Comparison of ENCODE assay signal across 1 cellular context in genomic region chr16:592518-593306, GRCh38.
TF ChIP-seq lines count a peak whose summit lies in the region.

No MANE protein-coding gene starts in this region.

TF ChIP-seq in HEK293, 187 proteins besides CTCF, POLR2A, EP300 and RAD21 (continued from another document and continues in another):
- TF ChIP-seq ZNF549 (tag by site-specific recombination; IDR thresholded peaks at IDR 0.05), result no peak
- TF ChIP-seq ZNF112 (tag by site-specific recombination; IDR thresholded peaks at IDR 0.05), result no peak
- TF ChIP-seq ZNF391 (tag by site-specific recombination; IDR thresholded peaks at IDR 0.05; ENCODE audit: borderline replicate concordance, low read depth), result no peak; the same call in 1 of the 2 replicates
- TF ChIP-seq ZNF23 (tag by site-specific recombination; IDR thresholded peaks at IDR 0.05; ENCODE audit: borderline replicate concordance), result no peak
- TF ChIP-seq PRDM1 (tag by site-specific recombination; IDR thresholded peaks at IDR 0.05), result no peak
- no peak for TF ChIP-seq ZNF776 (tag by site-specific recombination; IDR thresholded peaks at IDR 0.05; ENCODE audit: borderline replicate concordance)
- TF ChIP-seq ZNF248 (tag by site-specific recombination; IDR thresholded peaks at IDR 0.05), result no peak
- TF ChIP-seq ZNF623 (tag by site-specific recombination; IDR thresholded peaks at IDR 0.05), result no peak; the same call in 1 of the 2 replicates
- peak; percentile 85 for TF ChIP-seq ZBTB8A (tag by site-specific recombination; IDR thresholded peaks at IDR 0.05)
- TF ChIP-seq ZNF121 (tag by site-specific recombination; IDR thresholded peaks at IDR 0.05), result no peak
- no peak for TF ChIP-seq ZNF341 (tag by site-specific recombination; IDR thresholded peaks at IDR 0.05; ENCODE audit: low read depth)
- no peak for TF ChIP-seq YY1 (tag by site-specific recombination; IDR thresholded peaks at IDR 0.05)
- TF ChIP-seq KLF8 (tag by site-specific recombination; IDR thresholded peaks at IDR 0.05), result no peak
- TF ChIP-seq MEIS1 (CRISPR knock-in tag; IDR thresholded peaks at IDR 0.05; ENCODE audit: borderline replicate concordance), result no peak
- no peak for TF ChIP-seq ZNF560 (tag by site-specific recombination; IDR thresholded peaks at IDR 0.05; ENCODE audit: borderline replicate concordance)
- TF ChIP-seq INSM2 (tag by site-specific recombination; IDR thresholded peaks at IDR 0.05), result no peak
- no peak; the same call in 1 of the 2 replicates for TF ChIP-seq KLF9 (tag by site-specific recombination; IDR thresholded peaks at IDR 0.05; ENCODE audit: low read depth)
- TF ChIP-seq ZSCAN30 (tag by site-specific recombination; IDR thresholded peaks at IDR 0.05), result peak; percentile 63
- no peak for TF ChIP-seq ZFP37 (tag by site-specific recombination; IDR thresholded peaks at IDR 0.05)
- TF ChIP-seq ZNF202 (tag by site-specific recombination; IDR thresholded peaks at IDR 0.05; ENCODE audit: borderline replicate concordance), result no peak
- TF ChIP-seq SP3 (tag by site-specific recombination; IDR thresholded peaks at IDR 0.05), result no peak
- no peak for TF ChIP-seq ZNF596 (tag by site-specific recombination; IDR thresholded peaks at IDR 0.05)
- no peak for TF ChIP-seq ZFP3 (tag by site-specific recombination; IDR thresholded peaks at IDR 0.05; ENCODE audit: low read depth)
- TF ChIP-seq PRDM2 (tag by site-specific recombination; IDR thresholded peaks at IDR 0.05; ENCODE audit: borderline replicate concordance), result no peak
- peak; percentile 85; the same call in 1 of the 2 replicates for TF ChIP-seq HIC1 (tag by site-specific recombination; IDR thresholded peaks at IDR 0.05)
- TF ChIP-seq ZNF132 (tag by site-specific recombination; IDR thresholded peaks at IDR 0.05; ENCODE audit: borderline replicate concordance), result no peak
- peak; percentile 50; the same call in 1 of the 2 replicates for TF ChIP-seq SP2 (tag by site-specific recombination; IDR thresholded peaks at IDR 0.05)
- TF ChIP-seq ZNF530 (tag by site-specific recombination; IDR thresholded peaks at IDR 0.05; ENCODE audit: low read depth), result no peak
- TF ChIP-seq OSR2 (tag by site-specific recombination; IDR thresholded peaks at IDR 0.05), result 0 out of 2 replicates have a peak, but pooled peaks have one; percentile 5
- TF ChIP-seq BCL6B (tag by site-specific recombination; IDR thresholded peaks at IDR 0.05), result no peak
- no peak for TF ChIP-seq ZBTB10 (tag by site-specific recombination; IDR thresholded peaks at IDR 0.05)
- no peak for TF ChIP-seq ZNF555 (tag by site-specific recombination; conservative IDR thresholded peaks at IDR 0.05)
- TF ChIP-seq ZNF449 (tag by site-specific recombination; IDR thresholded peaks at IDR 0.05), result no peak
- TF ChIP-seq ZNF692 (tag by site-specific recombination; IDR thresholded peaks at IDR 0.05), result peak; percentile 77; the same call in 1 of the 2 replicates
- TF ChIP-seq ZNF157 (tag by site-specific recombination; IDR thresholded peaks at IDR 0.05), result no peak
- TF ChIP-seq ZNF792 (tag by site-specific recombination; IDR thresholded peaks at IDR 0.05), result no peak
- peak; percentile 82 for TF ChIP-seq ZBTB17 (tag by site-specific recombination; IDR thresholded peaks at IDR 0.05)
- no peak for TF ChIP-seq ZNF239 (tag by site-specific recombination; IDR thresholded peaks at IDR 0.05)
- no peak for TF ChIP-seq MYNN (tag by site-specific recombination; IDR thresholded peaks at IDR 0.05; ENCODE audit: borderline replicate concordance)
- no peak for TF ChIP-seq ZBTB6 (tag by site-specific recombination; IDR thresholded peaks at IDR 0.05)
- TF ChIP-seq ZNF24 (tag by site-specific recombination; IDR thresholded peaks at IDR 0.05), result no peak
- no peak for TF ChIP-seq ZBTB44 (tag by site-specific recombination; IDR thresholded peaks at IDR 0.05)
- TF ChIP-seq KLF10 (tag by site-specific recombination; IDR thresholded peaks at IDR 0.05), result peak; percentile 30; the same call in 1 of the 2 replicates
- TF ChIP-seq ZNF558 (tag by site-specific recombination; IDR thresholded peaks at IDR 0.05), result no peak
- no peak for TF ChIP-seq ZNF19 (tag by site-specific recombination; IDR thresholded peaks at IDR 0.05; ENCODE audit: low read depth)
